ENCODE assay signal across 10 cellular contexts in genomic region chrX:1390621-1391369, GRCh38. TPM values are rescaled to one million over a fixed set of nuclear protein-coding genes. Genes with fewer than 3 reads are reported as not detected.
A peak's percentile ranks its signal among the peaks of the same experiment; 100 is the strongest.
DNase-seq lines count a peak whose midpoint lies in the region; TF ChIP-seq lines count a peak whose summit lies in the region.
"Had no signal": no experiment of that assay in that cellular context is flagged by ENCODE, and none has a peak within 500 bp of the region (broad histone marks: within the 10 kb centered on the region; RNA-seq: fewer than 3 reads in every experiment).

No MANE protein-coding gene starts in this region.

- H3K4me3 ChIP-seq in HEK293 (ENCODE audit: low read depth, low read length): peak overlapping the region; percentile 100
- H3K4me3 ChIP-seq in iPS DF 6.9 (ENCODE audit: low read length): peak overlapping the region; percentile 96
- H3K4me3 ChIP-seq in smooth muscle cell: peak overlapping the region; percentile 100

- WGBS in iPS DF 6.9 (ENCODE audit: insufficient coverage, insufficient read length): no CpG with 5 or more reads among the region's 30 CpGs
- 58% methylated on average over 30 of the region's 30 CpGs for whole genome bisulfite sequencing in smooth muscle cell (ENCODE audit: low lambda C conversion rate)

- H3K36me3 ChIP-seq in HEK293 (ENCODE audit: control insufficient read depth in 2 of 2, insufficient read depth in 1 of 2, low read length in 2 of 2): peaks cover 50 to 70% of the 10 kb centered on the region in 2 experiments
- H3K36me3 ChIP-seq in iPS DF 6.9 (ENCODE audit: control insufficient read depth, insufficient read depth, low read length): peaks cover 41% of the 10 kb centered on the region
- peaks cover 11% of the 10 kb centered on the region for H3K36me3 ChIP-seq in smooth muscle cell (ENCODE audit: low read depth)

- H3K27ac ChIP-seq in HEK293 (ENCODE audit: extremely low read depth, low read depth, low read length) (peak overlapping the region; percentile 99), iPS DF 6.9 (ENCODE audit: low read length) (no peak overlapping the region), smooth muscle cell (ENCODE audit: low read depth) (peak overlapping the region; percentile 100)

- no peaks in the 10 kb centered on the region for H3K27me3 Mint-ChIP-seq in activated T-helper 2 cell treated with anti-CD3 and anti-CD28 coated beads, Interferon-gamma antibody, Interleukin-2, Interleukin-4, amounts not matched to agents 10 μg/mL and 5 μg/mL and 100 μg/mL, durations not matched to agents 14 hours and 24 hours and 36 hours (ENCODE audit: low read depth)

- POLR2A ChIA-PET in HEK293 (lab: Yijun Ruan, JAX): no interaction called here

- H3K27me3 ChIP-seq in iPS DF 6.9 (ENCODE audit: control insufficient read depth, insufficient read depth, low read length): no peaks in the 10 kb centered on the region
- no peaks in the 10 kb centered on the region for H3K27me3 ChIP-seq in smooth muscle cell (ENCODE audit: low read depth)

- peaks cover 66% of the 10 kb centered on the region for H3K36me3 Mint-ChIP-seq in activated T-helper 2 cell treated with anti-CD3 and anti-CD28 coated beads, Interferon-gamma antibody, Interleukin-2, Interleukin-4, amounts not matched to agents 10 μg/mL and 5 μg/mL and 100 μg/mL, durations not matched to agents 14 hours and 24 hours and 36 hours (ENCODE audit: low read depth)

- no peak for DNase-seq in activated T-helper 2 cell treated with anti-CD3 and anti-CD28 coated beads, Interferon-gamma antibody, Interleukin-2, Interleukin-4, amounts not matched to agents 10 μg/mL and 5 μg/mL and 100 μg/mL, durations not matched to agents 14 hours and 24 hours and 36 hours (ENCODE audit: low spot score)
- DNase-seq in iPS DF 6.9 (ENCODE audit: low read depth, low spot score) (no peak), smooth muscle cell (lab: John Stamatoyannopoulos, UW; ENCODE audit: unreplicated experiment) (no peak), NCI-H2029 (lab: John Stamatoyannopoulos, UW) (no peak), NCI-H524 (lab: John Stamatoyannopoulos, UW) (no peak), glomerular visceral epithelial cell (ENCODE audit: extremely low spot score) (no peak), NCI-H187 (lab: John Stamatoyannopoulos, UW) (no peak)

- no peaks in the 10 kb centered on the region for H3K9me3 Mint-ChIP-seq in activated T-helper 2 cell treated with anti-CD3 and anti-CD28 coated beads, Interferon-gamma antibody, Interleukin-2, Interleukin-4, amounts not matched to agents 10 μg/mL and 5 μg/mL and 100 μg/mL, durations not matched to agents 14 hours and 24 hours and 36 hours

- intact Hi-C loops in activated T-helper 2 cell treated with anti-CD3 and anti-CD28 coated beads, Interferon-gamma antibody, Interleukin-2, Interleukin-4, amounts not matched to agents 10 μg/mL and 5 μg/mL and 100 μg/mL, durations not matched to agents 14 hours and 24 hours and 36 hours (cut with micrococcal nuclease): loop anchor here (5.0 kb wide), 3 partner anchors 143 to 202 kb away; partner anchors contain the start of genes AKAP17A and P2RY8

- H3K9me3 ChIP-seq in HEK293 (ENCODE audit: control insufficient read depth, insufficient read depth, low read depth, low read length) (no peaks in the 10 kb centered on the region), iPS DF 6.9 (ENCODE audit: control insufficient read depth, insufficient read depth, low read length) (no peaks in the 10 kb centered on the region), smooth muscle cell (replicated peaks; ENCODE audit: low read depth) (no peaks in the 10 kb centered on the region)

- peak overlapping the region; percentile 98 for H3K4me2 ChIP-seq in smooth muscle cell

- CTCF ChIA-PET in HEK293 (lab: Yijun Ruan, JAX): no interaction called here

- TF ChIP-seq CTCF in HEK293 (tag by site-specific recombination; IDR thresholded peaks at IDR 0.05): no peak
- TF ChIP-seq CTCF in smooth muscle cell (IDR thresholded peaks at IDR 0.05; ENCODE audit: borderline replicate concordance, insufficient read depth, poor library complexity, severe bottlenecking): no peak

- peaks cover 63% of the 10 kb centered on the region for H4K20me1 ChIP-seq in smooth muscle cell (ENCODE audit: low read depth)

- H2AFZ ChIP-seq in smooth muscle cell (ENCODE audit: low read depth): no peak overlapping the region

- H3K27ac Mint-ChIP-seq in activated T-helper 2 cell treated with anti-CD3 and anti-CD28 coated beads, Interferon-gamma antibody, Interleukin-2, Interleukin-4, amounts not matched to agents 10 μg/mL and 5 μg/mL and 100 μg/mL, durations not matched to agents 14 hours and 24 hours and 36 hours: peak overlapping the region; percentile 95

- H3K79me2 ChIP-seq in smooth muscle cell (ENCODE audit: low read depth): peaks cover 57% of the 10 kb centered on the region

- peaks cover 23% of the 10 kb centered on the region for H3K4me1 Mint-ChIP-seq in activated T-helper 2 cell treated with anti-CD3 and anti-CD28 coated beads, Interferon-gamma antibody, Interleukin-2, Interleukin-4, amounts not matched to agents 10 μg/mL and 5 μg/mL and 100 μg/mL, durations not matched to agents 14 hours and 24 hours and 36 hours (ENCODE audit: low read depth)

- H3K9ac ChIP-seq in smooth muscle cell (ENCODE audit: low read depth): peak overlapping the region; percentile 99

- H3K4me3 Mint-ChIP-seq in activated T-helper 2 cell treated with anti-CD3 and anti-CD28 coated beads, Interferon-gamma antibody, Interleukin-2, Interleukin-4, amounts not matched to agents 10 μg/mL and 5 μg/mL and 100 μg/mL, durations not matched to agents 14 hours and 24 hours and 36 hours (ENCODE audit: low read depth): peak overlapping the region; percentile 95

- peaks cover 3% of the 10 kb centered on the region for H3K4me1 ChIP-seq in HEK293 (ENCODE audit: control insufficient read depth, insufficient read depth, low read length)
- H3K4me1 ChIP-seq in iPS DF 6.9 (ENCODE audit: control insufficient read depth, insufficient read depth, low read length): 0 out of 2 replicates have a peak, but pooled peaks cover 1% of the 10 kb centered on the region
- peaks cover 15% of the 10 kb centered on the region for H3K4me1 ChIP-seq in smooth muscle cell (ENCODE audit: low read depth)

- H3F3A ChIP-seq in smooth muscle cell (ENCODE audit: low read depth): peaks cover 16% of the 10 kb centered on the region

TF ChIP-seq in HEK293, 187 proteins besides CTCF, POLR2A, EP300 and RAD21:
- TF ChIP-seq ZNF394 (tag by site-specific recombination; IDR thresholded peaks at IDR 0.05; ENCODE audit: borderline replicate concordance) (no peak), ZNF121 (tag by site-specific recombination; IDR thresholded peaks at IDR 0.05) (peak; percentile 84), ZNF324 (tag by site-specific recombination; IDR thresholded peaks at IDR 0.05) (no peak), ZNF544 (tag by site-specific recombination; IDR thresholded peaks at IDR 0.05) (no peak)

RNA-seq across cellular contexts. Expression of gene SLC25A6, which starts 1.1 kb away (rescaled TPM):
- total RNA-seq in activated T-helper 2 cell treated with anti-CD3 and anti-CD28 coated beads, Interferon-gamma antibody, Interleukin-2, Interleukin-4, amounts not matched to agents 10 μg/mL and 5 μg/mL and 100 μg/mL, durations not matched to agents 14 hours and 24 hours and 36 hours: 318 and 325 TPM in 2 replicates
- total RNA-seq in smooth muscle cell: 160 and 164 TPM in 2 replicates
- 261 and 288 TPM in 2 replicates for polyA plus RNA-seq in smooth muscle cell

RNA-seq across cellular contexts. Expression of gene IL3RA, which starts 54.2 kb away (rescaled TPM):
- total RNA-seq in activated T-helper 2 cell treated with anti-CD3 and anti-CD28 coated beads, Interferon-gamma antibody, Interleukin-2, Interleukin-4, amounts not matched to agents 10 μg/mL and 5 μg/mL and 100 μg/mL, durations not matched to agents 14 hours and 24 hours and 36 hours: 6.8 and 7.4 TPM in 2 replicates
- 0.67 TPM in 1 of 2 replicates, not detected in the other for total RNA-seq in smooth muscle cell
- polyA plus RNA-seq in smooth muscle cell: 0.24 and 0.90 TPM in 2 replicates
- total RNA-seq: HT1080, myocyte had no signal
